Comparison of ENCODE assay signal across 8 cellular contexts in the genomic region with DNA sequence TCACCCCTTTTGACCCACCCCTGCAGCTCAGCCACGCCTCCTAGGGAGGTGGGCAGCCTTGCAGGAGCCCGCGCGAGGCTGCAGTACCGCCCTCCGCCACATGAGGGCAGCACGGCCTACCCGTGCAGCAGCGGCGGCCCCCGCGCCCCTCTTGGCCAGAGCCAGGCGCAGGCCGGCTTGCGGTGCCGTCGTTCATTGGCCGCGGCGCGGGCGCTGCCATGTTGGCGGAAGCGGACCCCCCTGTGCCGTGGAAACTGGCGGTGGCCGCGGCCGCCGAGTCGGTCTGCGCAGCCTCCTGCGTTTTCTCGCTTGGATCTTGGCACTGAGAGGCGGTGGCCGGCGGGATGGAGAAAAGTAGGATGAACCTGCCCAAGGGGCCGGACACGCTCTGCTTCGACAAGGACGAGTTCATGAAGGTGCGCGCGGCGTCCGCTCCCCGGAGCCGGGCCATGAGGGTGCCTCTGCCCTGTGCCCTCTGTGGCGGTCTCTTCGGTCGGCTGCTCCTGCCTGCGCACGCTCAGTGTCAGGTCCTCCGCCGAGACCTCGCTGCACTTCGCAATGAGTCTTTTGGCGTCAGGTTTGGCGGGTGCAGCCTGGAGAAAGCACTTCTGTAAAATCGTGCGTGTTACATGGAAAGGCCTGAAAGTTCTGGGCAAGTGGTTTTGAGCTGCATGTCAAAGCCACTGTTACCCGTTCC. TPM values are rescaled to one million over a fixed set of nuclear protein-coding genes. Genes with fewer than 3 reads are reported as not detected.
DNase-seq lines count a peak whose midpoint lies in the region; ATAC-seq and TF ChIP-seq lines count a peak whose summit lies in the region.

A gene with protein sequence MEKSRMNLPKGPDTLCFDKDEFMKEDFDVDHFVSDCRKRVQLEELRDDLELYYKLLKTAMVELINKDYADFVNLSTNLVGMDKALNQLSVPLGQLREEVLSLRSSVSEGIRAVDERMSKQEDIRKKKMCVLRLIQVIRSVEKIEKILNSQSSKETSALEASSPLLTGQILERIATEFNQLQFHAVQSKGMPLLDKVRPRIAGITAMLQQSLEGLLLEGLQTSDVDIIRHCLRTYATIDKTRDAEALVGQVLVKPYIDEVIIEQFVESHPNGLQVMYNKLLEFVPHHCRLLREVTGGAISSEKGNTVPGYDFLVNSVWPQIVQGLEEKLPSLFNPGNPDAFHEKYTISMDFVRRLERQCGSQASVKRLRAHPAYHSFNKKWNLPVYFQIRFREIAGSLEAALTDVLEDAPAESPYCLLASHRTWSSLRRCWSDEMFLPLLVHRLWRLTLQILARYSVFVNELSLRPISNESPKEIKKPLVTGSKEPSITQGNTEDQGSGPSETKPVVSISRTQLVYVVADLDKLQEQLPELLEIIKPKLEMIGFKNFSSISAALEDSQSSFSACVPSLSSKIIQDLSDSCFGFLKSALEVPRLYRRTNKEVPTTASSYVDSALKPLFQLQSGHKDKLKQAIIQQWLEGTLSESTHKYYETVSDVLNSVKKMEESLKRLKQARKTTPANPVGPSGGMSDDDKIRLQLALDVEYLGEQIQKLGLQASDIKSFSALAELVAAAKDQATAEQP (plus strand): TSS at position 219 of the 697 bp plus-strand sequence. CDS start 126 bp downstream, at position 345.

- WGBS in liver: under 1% methylated on average over 62 of the region's 62 CpGs

- peak within 1 kb of the TSS; percentile 61 to 70 for H3K9ac ChIP-seq in liver (ENCODE audit: low read depth in 1 of 2, low read length in 2 of 2)

- TF ChIP-seq RAD21 in liver (IDR thresholded peaks at IDR 0.05): peak; percentile 74 to 83

- H3K9me3 ChIP-seq in liver (ENCODE audit: control insufficient read depth in 4 of 4, low read length in 3 of 4): no peaks in the 10 kb centered on the region

- peak; percentile 97 for DNase-seq in CD1c-positive myeloid dendritic cell (ENCODE audit: extremely low spot score)
- peak; percentile 48 for DNase-seq in NCI-H748 treated with DMSO at 0.1 percent for 48 hours (lab: John Stamatoyannopoulos, UW)
- DNase-seq in activated CD4-positive, alpha-beta T cell treated with anti-CD3 and anti-CD28 coated beads, Interleukin-2, amount 50 U/mL, for 4 hours: peak; percentile 94 to 95
- peak; percentile 97 for DNase-seq in dermis blood vessel endothelial cell
- DNase-seq in stimulated activated CD4-positive, alpha-beta T cell treated with anti-CD3 and anti-CD28 coated beads, Interleukin-4, amount 100 ng/mL, for 4 hours: peak; percentile 92 to 99

- no peaks in the 10 kb centered on the region for H3K27me3 ChIP-seq in liver (ENCODE audit: control insufficient read depth in 4 of 4, insufficient read depth in 4 of 4, low read length in 3 of 4)

- peak within 1 kb of the TSS; percentile 81 to 91 for H3K27ac ChIP-seq in liver (ENCODE audit: low read depth in 1 of 2, low read length in 2 of 2)

- H3K4me3 ChIP-seq in liver (ENCODE audit: low read depth in 1 of 3, low read length in 3 of 3): peak within 1 kb of the TSS; percentile 79 to 96 (median 89)

- peaks cover 0 to 1% (median 0%) of the 10 kb centered on the region in 4 donors for H3K36me3 ChIP-seq in liver (ENCODE audit: control insufficient read depth in 4 of 4, insufficient read depth in 3 of 4, low read depth in 1 of 4, low read length in 3 of 4)

- peak; percentile 93 for ATAC-seq in GM19351 (IDR thresholded peaks at IDR 0.05; ENCODE audit: unreplicated experiment)
- peak; percentile 95 for ATAC-seq in HG03521 (IDR thresholded peaks at IDR 0.05; ENCODE audit: unreplicated experiment)

- H3K4me1 ChIP-seq in liver (ENCODE audit: control insufficient read depth in 4 of 4, insufficient read depth in 4 of 4, low read length in 3 of 4): peaks cover 14 to 56% (median 38%) of the 10 kb centered on the region in 4 donors

- peak; percentile 98 for TF ChIP-seq CTCF in liver (IDR thresholded peaks at IDR 0.05; ENCODE audit: low read depth, low read length, missing input control)

TF ChIP-seq in liver, 16 proteins besides CTCF, POLR2A, EP300 and RAD21:
- no peak for TF ChIP-seq JUND (IDR thresholded peaks at IDR 0.05)
- peak; percentile 27 for TF ChIP-seq REST (IDR thresholded peaks at IDR 0.05)
- peak; percentile 33 to 35 for TF ChIP-seq HNF4A (conservative IDR thresholded peaks at IDR 0.05)
- peak; percentile 35 for TF ChIP-seq MAX (IDR thresholded peaks at IDR 0.05)
- TF ChIP-seq YY1 (IDR thresholded peaks at IDR 0.05): peak; percentile 96
- TF ChIP-seq HNF4G (IDR thresholded peaks at IDR 0.05): no peak
- peak; percentile 70 for TF ChIP-seq TAF1 (conservative IDR thresholded peaks at IDR 0.05)
- peak; percentile 23 for TF ChIP-seq NR2F2 (IDR thresholded peaks at IDR 0.05)
- TF ChIP-seq RXRA (IDR thresholded peaks at IDR 0.05): peak; percentile 4 to 25
- peak; percentile 28 for TF ChIP-seq SP1 (IDR thresholded peaks at IDR 0.05)
- TF ChIP-seq FOXA1 (IDR thresholded peaks at IDR 0.05): no peak
- peak in 1 of 2 donors; percentile 63 for TF ChIP-seq GABPA (IDR thresholded peaks at IDR 0.05 in 1 of 2, conservative IDR thresholded peaks at IDR 0.05 in 1 of 2)
TF ChIP-seq in liver: peak in this region for 9.

RNA-seq across cellular contexts. Expression of the gene that starts here (rescaled TPM):
- total RNA-seq in dermis blood vessel endothelial cell: 19.7 and 20.1 TPM in 2 replicates
- total RNA-seq in liver: 10 to 100 TPM; 13.3 to 15.4 TPM
- 10 to 100 TPM in 1 of 2 donors, 1 to 10 TPM in 1; 6.4 to 16.1 TPM for polyA plus RNA-seq in liver

Comparison
In these comparisons a context has a peak if more than half of its experiments do, and no peak if none do; other contexts are left out.
1. Peak in every context shown above with its lines: DNase-seq, ATAC-seq, H3K4me3 ChIP-seq and H3K27ac ChIP-seq.